ENCODE assay signal across 16 cellular contexts in genomic region chr10:94023909-94024308, GRCh38. TPM values are rescaled to one million over a fixed set of nuclear protein-coding genes. Genes with fewer than 3 reads are reported as not detected.
A peak's percentile ranks its signal among the peaks of the same experiment; 100 is the strongest.
DNase-seq lines count a peak whose midpoint lies in the region; ATAC-seq and TF ChIP-seq lines count a peak whose summit lies in the region.
"Had no signal": no experiment of that assay in that cellular context is flagged by ENCODE, and none has a peak within 500 bp of the region (broad histone marks: within the 10 kb centered on the region; RNA-seq: fewer than 3 reads in every experiment).

No MANE protein-coding gene starts in this region.

- H3K9me3 Mint-ChIP-seq in chondrocyte (ENCODE audit: low read depth) = peaks cover 17% of the 10 kb centered on the region

- no peak for TF ChIP-seq CTCF in HEK293 (tag by site-specific recombination; IDR thresholded peaks at IDR 0.05)
- no peak for TF ChIP-seq CTCF in chondrocyte (IDR thresholded peaks at IDR 0.05)
- TF ChIP-seq CTCF in mucosa of descending colon (IDR thresholded peaks at IDR 0.05) = no peak
- TF ChIP-seq CTCF in smooth muscle cell (IDR thresholded peaks at IDR 0.05; ENCODE audit: borderline replicate concordance, insufficient read depth, poor library complexity, severe bottlenecking) = no peak

- POLR2A ChIA-PET in HEK293 (lab: Yijun Ruan, JAX) = no interaction called here

- no peaks in the 10 kb centered on the region for H3F3A ChIP-seq in smooth muscle cell (ENCODE audit: low read depth)

- H2AFZ ChIP-seq in smooth muscle cell (ENCODE audit: low read depth) = no peak overlapping the region
- H2AFZ ChIP-seq: GM23248 had no signal

- no peaks in the 10 kb centered on the region for H3K36me3 ChIP-seq in HEK293 (ENCODE audit: control insufficient read depth in 2 of 2, insufficient read depth in 1 of 2, low read length in 2 of 2)
- no peaks in the 10 kb centered on the region for H3K36me3 ChIP-seq in mucosa of descending colon (ENCODE audit: low read depth)
- H3K36me3 ChIP-seq in smooth muscle cell (ENCODE audit: low read depth) = no peaks in the 10 kb centered on the region
- H3K36me3 ChIP-seq: BLaER1 had no signal

- H3K9me3 ChIP-seq in HEK293 (ENCODE audit: control insufficient read depth, insufficient read depth, low read depth, low read length) (no peaks in the 10 kb centered on the region), mucosa of descending colon (peaks cover 9% of the 10 kb centered on the region), smooth muscle cell (replicated peaks; ENCODE audit: low read depth) (peaks cover 10% of the 10 kb centered on the region)

- H3K4me1 ChIP-seq in HEK293 (ENCODE audit: control insufficient read depth, insufficient read depth, low read length) (no peaks in the 10 kb centered on the region), mucosa of descending colon (ENCODE audit: low read depth) (peaks cover 9% of the 10 kb centered on the region), smooth muscle cell (ENCODE audit: low read depth) (no peaks in the 10 kb centered on the region)
- H3K4me1 ChIP-seq: BLaER1 had no signal

- H3K27ac Mint-ChIP-seq in chondrocyte (ENCODE audit: unreplicated experiment) = peak overlapping the region; percentile 38
- H3K27ac Mint-ChIP-seq: CD8-positive, alpha-beta memory T cell; H9 had no signal

- H3K4me3 ChIP-seq in HEK293 (ENCODE audit: low read depth, low read length) (no peak overlapping the region), mucosa of descending colon (no peak overlapping the region), smooth muscle cell (no peak overlapping the region)
- H3K4me3 ChIP-seq: BLaER1, GM12878, GM23248 had no signal

- H3K4me2 ChIP-seq in smooth muscle cell = peak overlapping the region; percentile 14
- H3K4me2 ChIP-seq: BLaER1 had no signal

- H4K20me1 ChIP-seq in smooth muscle cell (ENCODE audit: low read depth) = no peaks in the 10 kb centered on the region
- H4K20me1 ChIP-seq: BLaER1 had no signal

- H3K79me2 ChIP-seq in smooth muscle cell (ENCODE audit: low read depth) = peaks cover 8% of the 10 kb centered on the region

- no peak overlapping the region for H3K4me3 Mint-ChIP-seq in chondrocyte (ENCODE audit: unreplicated experiment)
- H3K4me3 Mint-ChIP-seq: CD8-positive, alpha-beta memory T cell; H9 had no signal

- ATAC-seq in mucosa of descending colon (peak; percentile 85), GM18867 (IDR thresholded peaks at IDR 0.05; ENCODE audit: unreplicated experiment) (no peak), HG02973 (IDR thresholded peaks at IDR 0.05; ENCODE audit: unreplicated experiment) (no peak)
- ATAC-seq: GM12878 had no signal

- WGBS in smooth muscle cell (ENCODE audit: low lambda C conversion rate) = 19% methylated on average over 3 of the region's 3 CpGs

- no peaks in the 10 kb centered on the region for H3K27me3 Mint-ChIP-seq in chondrocyte (ENCODE audit: low read depth)

- no peak overlapping the region for H3K9ac ChIP-seq in smooth muscle cell (ENCODE audit: low read depth)
- H3K9ac ChIP-seq: BLaER1, GM23248 had no signal

- H3K27me3 ChIP-seq in smooth muscle cell (ENCODE audit: low read depth) = no peaks in the 10 kb centered on the region
- H3K27me3 ChIP-seq: BLaER1 had no signal

- peaks cover 33% of the 10 kb centered on the region for H3K4me1 Mint-ChIP-seq in chondrocyte (ENCODE audit: low read depth)
- H3K4me1 Mint-ChIP-seq: CD8-positive, alpha-beta memory T cell; H9 had no signal

- H3K36me3 Mint-ChIP-seq in chondrocyte (ENCODE audit: low read depth) = peaks cover 15% of the 10 kb centered on the region
- H3K36me3 Mint-ChIP-seq: CD8-positive, alpha-beta memory T cell had no signal

- H3K27ac ChIP-seq in HEK293 (ENCODE audit: extremely low read depth, low read depth, low read length) (no peak overlapping the region), smooth muscle cell (ENCODE audit: low read depth) (no peak overlapping the region)
- H3K27ac ChIP-seq: BLaER1, GM23248, HL-60 had no signal

- CTCF ChIA-PET in HEK293 (lab: Yijun Ruan, JAX) = no interaction called here

- DNase-seq in chondrocyte (ENCODE audit: low spot score) (no peak), mucosa of descending colon (no peak), smooth muscle cell (lab: John Stamatoyannopoulos, UW; ENCODE audit: unreplicated experiment) (no peak), DMS153 treated with DMSO at 0.1 percent for 48 hours (lab: John Stamatoyannopoulos, UW; ENCODE audit: unreplicated experiment) (no peak)
- DNase-seq: AML-193; Caco-2; CD8-positive, alpha-beta memory T cell; DMS79; GM23248; H9 had no signal

- intact Hi-C loops in mucosa of descending colon (cut with DNase I, micrococcal nuclease) = no loop called here

TF ChIP-seq in HEK293, 187 proteins besides CTCF, POLR2A, EP300 and RAD21:
- TF ChIP-seq ZNF202 (tag by site-specific recombination; IDR thresholded peaks at IDR 0.05; ENCODE audit: borderline replicate concordance) (no peak), EGR2 (tag by site-specific recombination; IDR thresholded peaks at IDR 0.05; ENCODE audit: low read depth) (peak; percentile 33; the same call in 1 of the 2 replicates), ZNF660 (tag by site-specific recombination; IDR thresholded peaks at IDR 0.05) (no peak), WT1 (tag by site-specific recombination; IDR thresholded peaks at IDR 0.05) (0 out of 2 replicates have a peak, but pooled peaks have one; percentile 35)
TF ChIP-seq in HEK293: peak in this region for 2.

RNA-seq across cellular contexts. Expression of gene PLCE1, which starts 30.2 kb away (rescaled TPM):
- total RNA-seq in chondrocyte (9.9 to 14.7 TPM (median 10.6 TPM) in 3 replicates), mucosa of descending colon (10 to 100 TPM; 36.1 to 68.9 (median 39.3) TPM), smooth muscle cell (4.5 and 5.6 TPM in 2 replicates)
- 2.1 and 4.0 TPM in 2 replicates for polyA plus RNA-seq in smooth muscle cell
- total RNA-seq: CD8-positive, alpha-beta memory T cell had no signal
